ENCODE assay signal across 18 cellular contexts in the genomic region with DNA sequence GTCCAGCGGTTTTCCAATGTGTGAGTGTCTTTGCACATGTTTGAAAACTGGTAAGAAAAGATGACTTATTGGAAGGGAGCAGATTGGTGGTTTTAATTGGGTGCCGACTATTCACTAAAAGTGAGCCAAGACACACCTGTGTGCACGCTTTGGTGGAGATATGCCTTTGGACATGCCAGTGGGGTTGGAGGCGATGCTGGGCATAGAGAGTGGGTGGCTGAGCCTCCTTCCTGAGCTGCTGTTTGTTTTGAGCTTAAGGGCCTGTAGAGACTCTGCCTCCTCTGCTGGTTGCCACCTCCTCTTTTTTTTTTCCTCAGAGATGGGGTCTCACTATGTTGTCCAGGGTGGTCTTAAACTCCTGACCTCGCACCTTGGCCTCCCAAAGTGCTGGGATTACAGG. TPM values are rescaled to one million over a fixed set of nuclear protein-coding genes. Genes with fewer than 3 reads are reported as not detected.
DNase-seq lines count a peak whose midpoint lies in the region; ATAC-seq, FAIRE-seq and TF ChIP-seq lines count a peak whose summit lies in the region.
"Had no signal": no experiment of that assay in that cellular context is flagged by ENCODE, and none has a peak within 500 bp of the region (broad histone marks: within the 10 kb centered on the region; RNA-seq: fewer than 3 reads in every experiment).

No MANE protein-coding gene starts in this region.

- H3K9me3 Mint-ChIP-seq in chondrocyte (ENCODE audit: low read depth), result no peaks in the 10 kb centered on the region
- H3K9me3 Mint-ChIP-seq: CD4-positive, alpha-beta T cell; CD8-positive, alpha-beta T cell had no signal

- H3K27me3 Mint-ChIP-seq in chondrocyte (ENCODE audit: low read depth), result no peaks in the 10 kb centered on the region
- H3K27me3 Mint-ChIP-seq: B cell; CD4-positive, alpha-beta T cell had no signal

- DNase-seq in D341Med (ENCODE audit: low spot score) (peak; percentile 10), HTR-8/SVneo (ENCODE audit: insufficient read length, low spot score) (no peak), chondrocyte (ENCODE audit: low spot score) (peak; percentile 19), D721Med (ENCODE audit: insufficient read length, low spot score) (no peak), epidermal melanocyte (ENCODE audit: insufficient read length, low spot score) (no peak)
- DNase-seq: AML-193; Caco-2; Calu3; CD4-positive, alpha-beta T cell; CD8-positive, alpha-beta T cell; DMS79 treated with DMSO at 0.1 percent for 48 hours; GF-D8 had no signal

- TF ChIP-seq CTCF in chondrocyte (IDR thresholded peaks at IDR 0.05) (no peak), D721Med (IDR thresholded peaks at IDR 0.05; ENCODE audit: insufficient read depth, missing control alignments) (no peak)

- FAIRE-seq in HTR-8/SVneo (lab: Jason Lieb, UNC) (peak; percentile 16), D721Med (lab: Jason Lieb, UNC) (no peak)
- FAIRE-seq: A549, G401.6, GM12891, GM19239 had no signal

- H3K36me3 Mint-ChIP-seq in chondrocyte (ENCODE audit: low read depth), result peaks cover 40% of the 10 kb centered on the region

- no peak for ATAC-seq in GM18498 (IDR thresholded peaks at IDR 0.05; ENCODE audit: unreplicated experiment)
- ATAC-seq: A549; CD8-positive, alpha-beta T cell had no signal

- no peaks in the 10 kb centered on the region for H3K4me1 Mint-ChIP-seq in chondrocyte (ENCODE audit: low read depth)
- H3K4me1 Mint-ChIP-seq: B cell had no signal

- no peak overlapping the region for H3K4me3 Mint-ChIP-seq in chondrocyte (ENCODE audit: unreplicated experiment)
- H3K4me3 Mint-ChIP-seq: B cell; CD4-positive, alpha-beta T cell; CD8-positive, alpha-beta T cell had no signal

- no peak overlapping the region for H3K27ac Mint-ChIP-seq in chondrocyte (ENCODE audit: unreplicated experiment)
- H3K27ac Mint-ChIP-seq: B cell; CD4-positive, alpha-beta T cell; CD8-positive, alpha-beta T cell had no signal

RNA-seq across cellular contexts. Expression of a gene that starts 9.5 kb away (rescaled TPM):
- total RNA-seq in chondrocyte, result 17.4 to 21.4 TPM (median 18.1 TPM) in 3 replicates

RNA-seq across cellular contexts. Expression of a gene that starts 9.6 kb away (rescaled TPM):
- 31.5 to 41.4 TPM (median 36.9 TPM) in 3 replicates for total RNA-seq in chondrocyte

Comparison
In these comparisons a context has a peak if more than half of its experiments do, and no peak if none do; other contexts are left out.
1. DNase-seq: peak in D341Med (single experiment) and chondrocyte (single experiment); none in HTR-8/SVneo (single experiment), D721Med (single experiment) and epidermal melanocyte (single experiment).